Comparison of ENCODE assay signal across 9 cellular contexts in the genomic region with DNA sequence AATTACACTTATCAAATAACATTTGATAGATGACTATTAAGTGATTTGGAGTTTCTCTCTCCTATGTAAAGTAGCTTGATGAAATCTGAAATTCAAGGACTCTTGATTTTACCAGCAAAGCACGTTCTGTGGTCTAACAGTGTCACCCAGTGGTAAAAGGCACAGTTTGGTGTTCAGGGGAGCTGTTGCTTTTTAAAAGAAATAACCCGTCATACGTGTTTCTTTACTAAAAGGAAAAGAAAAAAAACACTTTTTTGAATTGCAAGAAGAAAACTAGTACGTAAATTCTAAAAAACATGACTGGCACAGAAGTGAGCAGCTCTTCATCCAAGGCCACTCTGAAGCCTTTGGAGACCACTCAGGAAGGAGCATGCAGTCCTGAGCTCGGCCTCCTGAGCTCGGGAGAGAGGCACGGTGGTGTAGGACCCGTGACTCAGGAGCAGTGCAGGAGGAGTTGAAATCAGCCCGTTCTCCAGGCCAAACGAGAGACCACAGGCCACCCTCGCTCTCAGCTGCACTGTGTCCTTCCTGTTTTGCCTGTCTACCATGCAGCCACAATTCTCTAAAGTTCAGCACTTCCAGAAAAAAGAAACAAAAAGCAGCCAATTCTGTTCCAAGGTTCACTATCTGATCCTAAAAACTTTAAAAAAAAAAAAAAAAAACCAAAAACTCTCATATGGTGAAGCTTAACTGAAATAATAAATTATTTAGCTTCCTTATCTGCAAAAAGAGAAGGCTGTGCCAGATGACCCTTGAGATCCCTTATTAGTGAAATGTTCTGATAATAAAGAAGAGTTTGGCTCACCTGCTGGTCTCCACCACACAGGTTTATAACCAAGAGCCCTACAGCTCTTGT.
DNase-seq lines count a peak whose midpoint lies in the region; ATAC-seq and TF ChIP-seq lines count a peak whose summit lies in the region.
"Had no signal": no experiment of that assay in that cellular context is flagged by ENCODE, and none has a peak within 500 bp of the region (broad histone marks: within the 10 kb centered on the region; RNA-seq: fewer than 3 reads in every experiment).

No MANE protein-coding gene starts in this region.

- H3K27me3 ChIP-seq in CD4-positive, CD25-positive, alpha-beta regulatory T cell (ENCODE audit: control insufficient read depth, insufficient read depth, low read length), result no peaks in the 10 kb centered on the region
- H3K27me3 ChIP-seq in tibial artery, result no peaks in the 10 kb centered on the region
- H3K27me3 ChIP-seq: cardiac muscle cell had no signal

- H3K4me3 Mint-ChIP-seq in CD4-positive, CD25-positive, alpha-beta regulatory T cell, result peak overlapping the region; percentile 51 to 82 (median 75)
- no peak overlapping the region for H3K4me3 Mint-ChIP-seq in HFFc6
- peak overlapping the region; percentile 71 for H3K4me3 Mint-ChIP-seq in activated naive CD4-positive, alpha-beta T cell treated with anti-CD3 and anti-CD28 coated beads, Interleukin-2, amount 50 U/mL, for 24 hours

- no peaks in the 10 kb centered on the region for H3K9me3 Mint-ChIP-seq in CD4-positive, CD25-positive, alpha-beta regulatory T cell
- H3K9me3 Mint-ChIP-seq in HFFc6, result no peaks in the 10 kb centered on the region
- no peaks in the 10 kb centered on the region for H3K9me3 Mint-ChIP-seq in activated naive CD4-positive, alpha-beta T cell treated with anti-CD3 and anti-CD28 coated beads, Interleukin-2, amount 50 U/mL, for 24 hours

- H3K4me3 ChIP-seq in CD4-positive, CD25-positive, alpha-beta regulatory T cell (ENCODE audit: low read depth, low read length), result peak overlapping the region; percentile 43
- H3K4me3 ChIP-seq in tibial artery, result no peak overlapping the region
- H3K4me3 ChIP-seq: cardiac muscle cell had no signal

- peak overlapping the region; percentile 81 for H3K27ac ChIP-seq in CD4-positive, CD25-positive, alpha-beta regulatory T cell (ENCODE audit: insufficient read depth, low read length, poor library complexity, severe bottlenecking)
- H3K27ac ChIP-seq in tibial artery, result peak overlapping the region in 1 of 2 donors; percentile 54
- H3K27ac ChIP-seq: cardiac muscle cell had no signal

- peak; percentile 64 to 81 for ATAC-seq in CD4-positive, CD25-positive, alpha-beta regulatory T cell (ENCODE audit: low read depth in 2 of 2)
- ATAC-seq in left colon, result peak; percentile 26
- ATAC-seq in GM18861 (IDR thresholded peaks at IDR 0.05; ENCODE audit: unreplicated experiment), result no peak
- ATAC-seq in GM19452 (IDR thresholded peaks at IDR 0.05; ENCODE audit: unreplicated experiment), result no peak

- no peaks in the 10 kb centered on the region for H3K27me3 Mint-ChIP-seq in CD4-positive, CD25-positive, alpha-beta regulatory T cell
- H3K27me3 Mint-ChIP-seq in HFFc6 (ENCODE audit: insufficient read depth), result no peaks in the 10 kb centered on the region
- no peaks in the 10 kb centered on the region for H3K27me3 Mint-ChIP-seq in activated naive CD4-positive, alpha-beta T cell treated with anti-CD3 and anti-CD28 coated beads, Interleukin-2, amount 50 U/mL, for 24 hours

- DNase-seq in CD4-positive, CD25-positive, alpha-beta regulatory T cell, result peak in 2 of 3 donors; percentile 69 to 70
- no peak for DNase-seq in HFFc6
- no peak for DNase-seq in left colon
- peak in 1 of 2 donors; percentile 50 for DNase-seq in tibial artery
- no peak for DNase-seq in AG08395 (ENCODE audit: low spot score)

- H3K9me3 ChIP-seq in CD4-positive, CD25-positive, alpha-beta regulatory T cell (ENCODE audit: control insufficient read depth in 2 of 2, low read length in 2 of 2), result no peaks in the 10 kb centered on the region
- H3K9me3 ChIP-seq in tibial artery, result no peaks in the 10 kb centered on the region

- peaks cover 68% of the 10 kb centered on the region for H3K36me3 ChIP-seq in CD4-positive, CD25-positive, alpha-beta regulatory T cell (ENCODE audit: control insufficient read depth, insufficient read depth, low read length)
- peaks cover 0 to 4% (median 0%) of the 10 kb centered on the region in 3 donors for H3K36me3 ChIP-seq in tibial artery
- H3K36me3 ChIP-seq: cardiac muscle cell had no signal

- peaks cover 29 to 92% (median 75%) of the 10 kb centered on the region in 4 donors for H3K4me1 Mint-ChIP-seq in CD4-positive, CD25-positive, alpha-beta regulatory T cell
- peaks cover 21% of the 10 kb centered on the region for H3K4me1 Mint-ChIP-seq in HFFc6 (ENCODE audit: low read depth)
- peaks cover 98% of the 10 kb centered on the region for H3K4me1 Mint-ChIP-seq in activated naive CD4-positive, alpha-beta T cell treated with anti-CD3 and anti-CD28 coated beads, Interleukin-2, amount 50 U/mL, for 24 hours

- peak overlapping the region; percentile 87 to 94 (median 92) for H3K27ac Mint-ChIP-seq in CD4-positive, CD25-positive, alpha-beta regulatory T cell
- H3K27ac Mint-ChIP-seq in HFFc6, result no peak overlapping the region; the same call in 1 of the 2 replicates
- H3K27ac Mint-ChIP-seq in activated naive CD4-positive, alpha-beta T cell treated with anti-CD3 and anti-CD28 coated beads, Interleukin-2, amount 50 U/mL, for 24 hours, result peak overlapping the region; percentile 85

- intact Hi-C loops in left colon (cut with DNase I, micrococcal nuclease) (no loop called here), tibial artery (cut with DNase I; ENCODE audit: low total_unique reads) (no loop called here)

- H3K36me3 Mint-ChIP-seq in CD4-positive, CD25-positive, alpha-beta regulatory T cell, result peaks cover 39% of the 10 kb centered on the region
- peaks cover 10% of the 10 kb centered on the region; the same call in 1 of the 2 replicates for H3K36me3 Mint-ChIP-seq in HFFc6 (ENCODE audit: low read depth)
- peaks cover 22% of the 10 kb centered on the region for H3K36me3 Mint-ChIP-seq in activated naive CD4-positive, alpha-beta T cell treated with anti-CD3 and anti-CD28 coated beads, Interleukin-2, amount 50 U/mL, for 24 hours

- peaks cover 78% of the 10 kb centered on the region for H3K4me1 ChIP-seq in CD4-positive, CD25-positive, alpha-beta regulatory T cell (ENCODE audit: control insufficient read depth, insufficient read depth, low read length, poor library complexity, severe bottlenecking)
- H3K4me1 ChIP-seq in tibial artery, result peaks cover 0 to 20% (median 0%) of the 10 kb centered on the region in 4 donors

- peak; percentile 30; the same call in 1 of the 2 replicates for TF ChIP-seq CTCF in HFFc6 (IDR thresholded peaks at IDR 0.05)
- TF ChIP-seq CTCF in tibial artery (IDR thresholded peaks at IDR 0.05), result peak; percentile 15 to 28

Comparison
In these comparisons a context has a peak if more than half of its experiments do, and no peak if none do; other contexts are left out.
1. ATAC-seq: peak in CD4-positive, CD25-positive, alpha-beta regulatory T cell (2 of 2) and left colon (single experiment); none in GM18861 (single experiment) and GM19452 (single experiment).
2. DNase-seq: peak in CD4-positive, CD25-positive, alpha-beta regulatory T cell (2 of 3); none in HFFc6 (single experiment), left colon (0 of 2) and AG08395 (single experiment).